Comparison of ENCODE assay signal across 8 cellular contexts in genomic region chr20:12012241-12013222, GRCh38.
DNase-seq lines count a peak whose midpoint lies in the region; ATAC-seq, FAIRE-seq and TF ChIP-seq lines count a peak whose summit lies in the region.

No MANE protein-coding gene starts in this region.

- no peak overlapping the region for H3K9ac ChIP-seq in mesendoderm (ENCODE audit: low read length)

- no peak overlapping the region for H3K18ac ChIP-seq in mesendoderm (ENCODE audit: low read length)

- no peak overlapping the region for H4K5ac ChIP-seq in mesendoderm (ENCODE audit: low read length)

- FAIRE-seq in RCC 7860 (lab: Jason Lieb, UNC), result no peak

- H3K36me3 ChIP-seq in mesendoderm (ENCODE audit: control insufficient read depth, insufficient read depth, low read length), result no peaks in the 10 kb centered on the region

- no peak overlapping the region for H2BK5ac ChIP-seq in mesendoderm (ENCODE audit: low read length)

- no peaks in the 10 kb centered on the region for H3K79me1 ChIP-seq in mesendoderm (ENCODE audit: low read length)

- H3K4me1 ChIP-seq in mesendoderm (ENCODE audit: control insufficient read depth, low read depth, low read length), result no peaks in the 10 kb centered on the region

- H3K4ac ChIP-seq in mesendoderm (ENCODE audit: low read depth, low read length), result no peak overlapping the region

- no peak overlapping the region for H2BK120ac ChIP-seq in mesendoderm (ENCODE audit: low read depth, low read length)

- no peak overlapping the region for H3K56ac ChIP-seq in mesendoderm (ENCODE audit: low read length)

- no peaks in the 10 kb centered on the region for H3K79me2 ChIP-seq in mesendoderm (ENCODE audit: control insufficient read depth, insufficient read depth, low read length)

- WGBS in mesendoderm (ENCODE audit: extremely low coverage, insufficient coverage, low lambda C conversion rate), result no CpG with 5 or more reads among the region's 9 CpGs

- DNase-seq in Ammon's horn (ENCODE audit: low spot score) (peak; percentile 44), RCC 7860 (ENCODE audit: low spot score) (peak; percentile 51), ecto neural progenitor cell (ENCODE audit: low spot score) (peak; percentile 53), mesendoderm (peak; percentile 88), DMS153 treated with DMSO at 0.1 percent for 48 hours (lab: John Stamatoyannopoulos, UW; ENCODE audit: unreplicated experiment) (no peak)

- H3K4me2 ChIP-seq in mesendoderm (ENCODE audit: low read length), result no peak overlapping the region

- TF ChIP-seq CTCF in GM12874 (IDR thresholded peaks at IDR 0.05; ENCODE audit: insufficient read depth, low read depth, low read length), result peak; percentile 83

- H2AK5ac ChIP-seq in mesendoderm (ENCODE audit: low read length), result no peak overlapping the region

- peak; percentile 93 for ATAC-seq in HG03432 (IDR thresholded peaks at IDR 0.05; ENCODE audit: unreplicated experiment)
- ATAC-seq in HG02759 (IDR thresholded peaks at IDR 0.05; ENCODE audit: unreplicated experiment), result no peak

- H3K4me3 ChIP-seq in mesendoderm (ENCODE audit: low read length), result no peak overlapping the region

- no peak overlapping the region for H4K8ac ChIP-seq in mesendoderm (ENCODE audit: low read depth, low read length)

- no peak overlapping the region for H2BK15ac ChIP-seq in mesendoderm (replicated peaks; ENCODE audit: low read depth)

- no peaks in the 10 kb centered on the region for H3K27me3 ChIP-seq in mesendoderm (ENCODE audit: insufficient read depth, low read length, poor library complexity)

- no peak overlapping the region for H3K23ac ChIP-seq in mesendoderm (ENCODE audit: low read length)

- H3K27ac ChIP-seq in mesendoderm (ENCODE audit: low read depth, low read length), result no peak overlapping the region
